13 cellular contexts compared by ENCODE assay signal in genomic region chr13:66887088-66887487, GRCh38.
DNase-seq lines count a peak whose midpoint lies in the region; ATAC-seq and TF ChIP-seq lines count a peak whose summit lies in the region.
"Had no signal": no experiment of that assay in that cellular context is flagged by ENCODE, and none has a peak within 500 bp of the region (broad histone marks: within the 10 kb centered on the region; RNA-seq: fewer than 3 reads in every experiment).

No MANE protein-coding gene starts in this region.

- H3K4me3 ChIP-seq in BLaER1 (no peak overlapping the region), fibroblast of the aortic adventitia (ENCODE audit: low read depth, low read length) (no peak overlapping the region)
- H3K4me3 ChIP-seq: cardiac muscle cell, spleen had no signal

- no peak overlapping the region for H3K9ac ChIP-seq in BLaER1

- peaks cover 57% of the 10 kb centered on the region for H3K4me1 ChIP-seq in BLaER1

- ATAC-seq in GM21447 (IDR thresholded peaks at IDR 0.05; ENCODE audit: unreplicated experiment) (peak; percentile 76), HG03457 (IDR thresholded peaks at IDR 0.05; ENCODE audit: unreplicated experiment) (no peak)

- no peak overlapping the region for H3K27ac ChIP-seq in BLaER1
- H3K27ac ChIP-seq: cardiac muscle cell, spleen, WERI-Rb-1 had no signal

- H3K36me3 ChIP-seq in BLaER1 = no peaks in the 10 kb centered on the region
- H3K36me3 ChIP-seq: cardiac muscle cell, spleen, WERI-Rb-1 had no signal

- peak; percentile 89 for DNase-seq in NAMALWA (ENCODE audit: low spot score)
- peak; percentile 52 for DNase-seq in fibroblast of the aortic adventitia (ENCODE audit: low read depth)
- no peak for DNase-seq in stimulated activated CD4-positive, alpha-beta T cell treated with anti-CD3 and anti-CD28 coated beads, Interleukin-15, amount 100 ng/mL, for 24 hours
- no peak for DNase-seq in OCI-M2 (lab: John Stamatoyannopoulos, UW; ENCODE audit: unreplicated experiment)
- DNase-seq in activated CD4-positive, alpha-beta T cell treated with anti-CD3 and anti-CD28 coated beads, Interleukin-2, amount 50 U/mL, for 4 hours = no peak
- DNase-seq: MV-4-11, spleen, trophoblast cell, WERI-Rb-1 had no signal

- H3K27me3 ChIP-seq in BLaER1 = no peaks in the 10 kb centered on the region
- H3K27me3 ChIP-seq: cardiac muscle cell, spleen had no signal

- peak overlapping the region; percentile 75 for H3K4me2 ChIP-seq in BLaER1

- H3K9me3 ChIP-seq in BLaER1 = peaks cover 12% of the 10 kb centered on the region; the same call in 1 of the 2 replicates

- TF ChIP-seq CTCF in fibroblast of the aortic adventitia (IDR thresholded peaks at IDR 0.05; ENCODE audit: insufficient read depth, low read length) = no peak

- no peaks in the 10 kb centered on the region for H4K20me1 ChIP-seq in BLaER1

Comparison
In these comparisons a context has a peak if more than half of its experiments do, and no peak if none do; other contexts are left out.
1. DNase-seq: peak in NAMALWA (single experiment) and fibroblast of the aortic adventitia (single experiment); none in stimulated activated CD4-positive, alpha-beta T cell treated with anti-CD3 and anti-CD28 coated beads, Interleukin-15, amount 100 ng/mL, for 24 hours (single experiment), OCI-M2 (single experiment) and activated CD4-positive, alpha-beta T cell treated with anti-CD3 and anti-CD28 coated beads, Interleukin-2, amount 50 U/mL, for 4 hours (0 of 2).